In genomic region chr1:168419746-168420145, GRCh38 we compare ENCODE assay signal across 1 cellular context.
TF ChIP-seq lines count a peak whose summit lies in the region.

No MANE protein-coding gene starts in this region.

TF ChIP-seq in SK-N-SH treated with all-trans-retinoic acid at 6 μM for 48 hours, 23 proteins besides CTCF, POLR2A, EP300 and RAD21 (continued from another document):
- TF ChIP-seq, protein P1, sequence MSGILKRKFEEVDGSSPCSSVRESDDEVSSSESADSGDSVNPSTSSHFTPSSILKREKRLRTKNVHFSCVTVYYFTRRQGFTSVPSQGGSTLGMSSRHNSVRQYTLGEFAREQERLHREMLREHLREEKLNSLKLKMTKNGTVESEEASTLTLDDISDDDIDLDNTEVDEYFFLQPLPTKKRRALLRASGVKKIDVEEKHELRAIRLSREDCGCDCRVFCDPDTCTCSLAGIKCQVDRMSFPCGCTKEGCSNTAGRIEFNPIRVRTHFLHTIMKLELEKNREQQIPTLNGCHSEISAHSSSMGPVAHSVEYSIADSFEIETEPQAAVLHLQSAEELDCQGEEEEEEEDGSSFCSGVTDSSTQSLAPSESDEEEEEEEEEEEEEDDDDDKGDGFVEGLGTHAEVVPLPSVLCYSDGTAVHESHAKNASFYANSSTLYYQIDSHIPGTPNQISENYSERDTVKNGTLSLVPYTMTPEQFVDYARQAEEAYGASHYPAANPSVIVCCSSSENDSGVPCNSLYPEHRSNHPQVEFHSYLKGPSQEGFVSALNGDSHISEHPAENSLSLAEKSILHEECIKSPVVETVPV (CRISPR knock-in tag; IDR thresholded peaks at IDR 0.05), result no peak
- TF ChIP-seq PATZ1 (CRISPR knock-in tag; IDR thresholded peaks at IDR 0.05; ENCODE audit: borderline replicate concordance), result no peak
- TF ChIP-seq ZFP3 (CRISPR knock-in tag; IDR thresholded peaks at IDR 0.05), result no peak
- TF ChIP-seq SNAI2 (CRISPR knock-in tag; IDR thresholded peaks at IDR 0.05), result no peak
